In genomic region chr3:146274833-146275232, GRCh38 we compare ENCODE assay signal across 15 cellular contexts. TPM values are rescaled to one million over a fixed set of nuclear protein-coding genes. Genes with fewer than 3 reads are reported as not detected.
A peak's percentile ranks its signal among the peaks of the same experiment; 100 is the strongest.
DNase-seq lines count a peak whose midpoint lies in the region; ATAC-seq, FAIRE-seq and TF ChIP-seq lines count a peak whose summit lies in the region.
"Had no signal": no experiment of that assay in that cellular context is flagged by ENCODE, and none has a peak within 500 bp of the region (broad histone marks: within the 10 kb centered on the region; RNA-seq: fewer than 3 reads in every experiment).

No MANE protein-coding gene starts in this region.

- H3K36me3 ChIP-seq in astrocyte (ENCODE audit: insufficient read depth, low read length), result no peaks in the 10 kb centered on the region
- no peaks in the 10 kb centered on the region for H3K36me3 ChIP-seq in effector memory CD4-positive, alpha-beta T cell (ENCODE audit: control insufficient read depth, insufficient read depth, low read length)
- H3K36me3 ChIP-seq: BLaER1 treated with 17β-estradiol and CSF1 and Interleukin-3, amounts not matched to agents 10 nM and 100 nM; ovary had no signal

- H3K9me3 ChIP-seq in astrocyte (ENCODE audit: insufficient read depth, low read depth, low read length), result no peaks in the 10 kb centered on the region
- no peaks in the 10 kb centered on the region for H3K9me3 ChIP-seq in effector memory CD4-positive, alpha-beta T cell (ENCODE audit: control insufficient read depth, low read length)
- H3K9me3 ChIP-seq: BLaER1 treated with 17β-estradiol and CSF1 and Interleukin-3, amounts not matched to agents 10 nM and 100 nM; ovary had no signal

- H3K4me3 Mint-ChIP-seq in astrocyte (ENCODE audit: unreplicated experiment), result no peak overlapping the region
- H3K4me3 Mint-ChIP-seq: type B pancreatic cell had no signal

- H3K27ac ChIP-seq in astrocyte (ENCODE audit: low read depth, low read length), result peak overlapping the region; percentile 68
- no peak overlapping the region for H3K27ac ChIP-seq in effector memory CD4-positive, alpha-beta T cell (ENCODE audit: insufficient read depth, low read length, poor library complexity, severe bottlenecking)
- H3K27ac ChIP-seq: BLaER1 treated with 17β-estradiol and CSF1 and Interleukin-3, amounts not matched to agents 10 nM and 100 nM; ovary had no signal

- H3K4me3 ChIP-seq in astrocyte (ENCODE audit: insufficient read depth, low read depth, low read length), result no peak overlapping the region
- H3K4me3 ChIP-seq in effector memory CD4-positive, alpha-beta T cell (ENCODE audit: insufficient read depth, low read depth, low read length, poor library complexity, severe bottlenecking), result no peak overlapping the region
- H3K4me3 ChIP-seq: BLaER1 treated with 17β-estradiol and CSF1 and Interleukin-3, amounts not matched to agents 10 nM and 100 nM; ovary had no signal

- H3K36me3 Mint-ChIP-seq in astrocyte (ENCODE audit: low read depth, unreplicated experiment), result no peaks in the 10 kb centered on the region
- H3K36me3 Mint-ChIP-seq: type B pancreatic cell had no signal

- no peak for TF ChIP-seq CTCF in AG09319 (IDR thresholded peaks at IDR 0.05; ENCODE audit: low read depth, low read length)
- TF ChIP-seq CTCF in astrocyte (IDR thresholded peaks at IDR 0.05; ENCODE audit: insufficient read depth, low read depth, low read length), result no peak

- H3K4me2 ChIP-seq in astrocyte (ENCODE audit: low read length), result peak overlapping the region; percentile 24
- H3K4me2 ChIP-seq: BLaER1 treated with 17β-estradiol and CSF1 and Interleukin-3, amounts not matched to agents 10 nM and 100 nM had no signal

- no peaks in the 10 kb centered on the region for H3K4me1 Mint-ChIP-seq in astrocyte (ENCODE audit: low read depth, unreplicated experiment)

- peak; percentile 54 for DNase-seq in AG09319 (ENCODE audit: extremely low read depth, low read depth)
- peak; percentile 91 for DNase-seq in astrocyte (ENCODE audit: low read depth)
- DNase-seq in foreskin melanocyte, result peak; percentile 52
- no peak for DNase-seq in sciatic nerve (ENCODE audit: low spot score)
- no peak for DNase-seq in T1000 (lab: John Stamatoyannopoulos, UW)
- DNase-seq in stimulated activated CD8-positive, alpha-beta memory T cell treated with anti-CD3 and anti-CD28 coated beads, Interleukin-4, amount 100 ng/mL, for 48 hours, result no peak
- no peak for DNase-seq in RCC 7860 (ENCODE audit: low spot score)
- DNase-seq in effector memory CD4-positive, alpha-beta T cell, result no peak
- DNase-seq: anterior cingulate cortex, GDM1, NCI-H2227 treated with DMSO at 0.1 percent for 48 hours, ovary had no signal

- FAIRE-seq in astrocyte (lab: Jason Lieb, UNC) (peak; percentile 93), RCC 7860 (lab: Jason Lieb, UNC) (no peak)

- peak overlapping the region; percentile 52 for H3K9ac ChIP-seq in astrocyte (ENCODE audit: low read length)
- H3K9ac ChIP-seq: BLaER1 treated with 17β-estradiol and CSF1 and Interleukin-3, amounts not matched to agents 10 nM and 100 nM had no signal

- no peaks in the 10 kb centered on the region for H3K79me2 ChIP-seq in astrocyte (ENCODE audit: insufficient read depth, low read length)

- H3K4me1 ChIP-seq in astrocyte (ENCODE audit: insufficient read depth, low read length), result peaks cover 6% of the 10 kb centered on the region
- no peaks in the 10 kb centered on the region for H3K4me1 ChIP-seq in effector memory CD4-positive, alpha-beta T cell (ENCODE audit: control insufficient read depth, insufficient read depth, low read length, poor library complexity, severe bottlenecking)
- H3K4me1 ChIP-seq: BLaER1 treated with 17β-estradiol and CSF1 and Interleukin-3, amounts not matched to agents 10 nM and 100 nM had no signal

- no peaks in the 10 kb centered on the region for H4K20me1 ChIP-seq in astrocyte (ENCODE audit: insufficient read depth, low read length)
- H4K20me1 ChIP-seq: BLaER1 treated with 17β-estradiol and CSF1 and Interleukin-3, amounts not matched to agents 10 nM and 100 nM had no signal

- H3K27me3 ChIP-seq in astrocyte (ENCODE audit: insufficient read depth, low read length), result no peaks in the 10 kb centered on the region
- no peaks in the 10 kb centered on the region for H3K27me3 ChIP-seq in effector memory CD4-positive, alpha-beta T cell (replicated peaks; ENCODE audit: control insufficient read depth, insufficient read depth, low read length, poor library complexity, severe bottlenecking)
- H3K27me3 ChIP-seq: BLaER1 treated with 17β-estradiol and CSF1 and Interleukin-3, amounts not matched to agents 10 nM and 100 nM; ovary had no signal

- no peak overlapping the region for H3K27ac Mint-ChIP-seq in astrocyte (ENCODE audit: unreplicated experiment)
- H3K27ac Mint-ChIP-seq: type B pancreatic cell had no signal

- no peaks in the 10 kb centered on the region for H3K27me3 Mint-ChIP-seq in astrocyte (ENCODE audit: low read depth, unreplicated experiment)
- H3K27me3 Mint-ChIP-seq: type B pancreatic cell had no signal

- peaks cover 1% of the 10 kb centered on the region for H3K9me3 Mint-ChIP-seq in astrocyte (ENCODE audit: unreplicated experiment)

- peak; percentile 86 for ATAC-seq in sciatic nerve
- ATAC-seq: Panc1 had no signal

- intact Hi-C loops in sciatic nerve (cut with DNase I), result no loop called here

- H2AFZ ChIP-seq in astrocyte (ENCODE audit: low read depth, low read length), result no peak overlapping the region

RNA-seq across cellular contexts. Expression of gene PLSCR4, which starts 23.9 kb away (rescaled TPM):
- 1.1 and 1.3 TPM in 2 replicates for total RNA-seq in astrocyte
- total RNA-seq in sciatic nerve, result 242 TPM

Comparison
In these comparisons a context has a peak if more than half of its experiments do, and no peak if none do; other contexts are left out.
1. DNase-seq: peak in AG09319 (single experiment), astrocyte (single experiment) and foreskin melanocyte (single experiment); none in sciatic nerve (single experiment), T1000 (single experiment), stimulated activated CD8-positive, alpha-beta memory T cell treated with anti-CD3 and anti-CD28 coated beads, Interleukin-4, amount 100 ng/mL, for 48 hours (single experiment), RCC 7860 (single experiment) and effector memory CD4-positive, alpha-beta T cell (0 of 3).
2. RNA of gene PLSCR4, which starts 23.9 kb away (total RNA-seq): 242 TPM in sciatic nerve (single experiment); 1.1 to 1.3 TPM in astrocyte; every median in the first group is over 100 times any median in the second.